20 cellular contexts compared by ENCODE assay signal in the genomic region with DNA sequence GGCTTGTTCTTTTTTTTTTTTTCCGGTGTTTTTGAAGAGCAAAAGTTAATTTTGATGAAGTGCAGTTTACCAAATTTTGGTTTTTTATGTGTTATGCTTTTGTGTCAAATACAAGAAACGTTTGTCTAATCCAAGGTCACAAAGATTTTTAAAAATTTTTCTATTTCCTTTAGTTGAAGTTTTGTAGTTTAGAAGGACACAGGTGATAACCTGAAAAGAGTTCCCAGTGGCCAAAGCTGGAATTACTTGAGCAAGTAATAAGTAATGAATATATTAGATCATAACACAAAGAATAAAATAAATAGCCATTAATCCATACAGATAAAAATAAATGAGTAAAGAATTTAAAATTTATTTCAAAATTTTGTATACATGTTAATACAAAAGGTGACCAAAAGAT.
DNase-seq lines count a peak whose midpoint lies in the region; ATAC-seq and TF ChIP-seq lines count a peak whose summit lies in the region.
"Had no signal": no experiment of that assay in that cellular context is flagged by ENCODE, and none has a peak within 500 bp of the region (broad histone marks: within the 10 kb centered on the region; RNA-seq: fewer than 3 reads in every experiment).

No MANE protein-coding gene starts in this region.

- DNase-seq in AG10803 (ENCODE audit: low read depth) (no peak), GM23248 (peak; percentile 7), SK-MEL-5 (ENCODE audit: low read depth, low spot score) (peak; percentile 15), kidney epithelial cell (ENCODE audit: low read depth) (no peak), SHP77 (lab: John Stamatoyannopoulos, UW) (no peak), mucosa of descending colon (no peak), GF-D8 (lab: John Stamatoyannopoulos, UW) (no peak), NCI-H82 treated with DMSO at 0.1 percent for 48 hours (lab: John Stamatoyannopoulos, UW; ENCODE audit: unreplicated experiment) (no peak)
- DNase-seq: activated CD4-positive, alpha-beta T cell treated with anti-CD3 and anti-CD28 coated beads, Interleukin-2, amount 50 U/mL, for 1 hour; activated CD8-positive, alpha-beta memory T cell treated with anti-CD3 and anti-CD28 coated beads, Interleukin-2, amount 50 U/mL, for 4 hours; body of pancreas; Caco-2; NCI-H187 treated with DMSO at 0.1 percent for 48 hours; NK-92 treated with Interleukin-12 subunit alpha and Interleukin-12 subunit beta, amount 100 ng/mL, for 24 hours; retina; Right ventricle myocardium superior; stimulated activated CD4-positive, alpha-beta T cell treated with anti-CD3 and anti-CD28 coated beads, Interleukin-15, amount 100 ng/mL, for 24 hours; T-helper 1 cell had no signal

- H3K27ac ChIP-seq in GM23248 = no peak overlapping the region
- H3K27ac ChIP-seq: body of pancreas, thoracic aorta had no signal

- H2AFZ ChIP-seq in GM23248 = no peak overlapping the region

- intact Hi-C loops in mucosa of descending colon (cut with DNase I, micrococcal nuclease) = no loop called here

- H3K36me3 ChIP-seq in GM23248 (ENCODE audit: low read depth) = peaks cover 20% of the 10 kb centered on the region
- H3K36me3 ChIP-seq in kidney epithelial cell (ENCODE audit: control insufficient read depth, insufficient read depth, low read length) = no peaks in the 10 kb centered on the region
- no peaks in the 10 kb centered on the region for H3K36me3 ChIP-seq in mucosa of descending colon (ENCODE audit: low read depth)

- H3K9ac ChIP-seq in GM23248 = no peak overlapping the region

- H3K4me1 ChIP-seq in GM23248 (ENCODE audit: insufficient read depth) (peaks cover 38% of the 10 kb centered on the region), mucosa of descending colon (ENCODE audit: low read depth) (no peaks in the 10 kb centered on the region)
- H3K4me1 ChIP-seq: body of pancreas had no signal

- H4K20me1 ChIP-seq in GM23248 (ENCODE audit: insufficient read depth) = no peaks in the 10 kb centered on the region

- in situ Hi-C loops in GM23248 (cut with MboI) = no loop called here
- in situ Hi-C loops in SK-MEL-5 (cut with HindIII; ENCODE audit: low pct_unique_long_range_greater_than_20kb, low sequenced_read_pairs) = no loop called here

- H3K9me3 ChIP-seq in GM23248 (ENCODE audit: low read depth) = no peaks in the 10 kb centered on the region
- H3K9me3 ChIP-seq in mucosa of descending colon = no peaks in the 10 kb centered on the region
- H3K9me3 ChIP-seq: body of pancreas, Caco-2, thoracic aorta had no signal

- H3K4me3 ChIP-seq in AG10803 (ENCODE audit: low read length) = no peak overlapping the region
- no peak overlapping the region for H3K4me3 ChIP-seq in GM23248
- H3K4me3 ChIP-seq in kidney epithelial cell (ENCODE audit: low read depth, low read length) = no peak overlapping the region
- H3K4me3 ChIP-seq in mucosa of descending colon = no peak overlapping the region
- H3K4me3 ChIP-seq: body of pancreas, thoracic aorta had no signal

- 95 to 96% methylated on average over 2 of the region's 2 CpGs for WGBS in GM23248 (ENCODE audit: low coverage in 1 of 2, low lambda C conversion rate in 2 of 2, missing lambda C conversion rate in 2 of 2), 2 experiments

- H3K4me2 ChIP-seq in GM23248 (ENCODE audit: unreplicated experiment) = no peak overlapping the region

- no peaks in the 10 kb centered on the region for H3K79me2 ChIP-seq in GM23248 (ENCODE audit: insufficient read depth)

- H3K27me3 ChIP-seq in GM23248 (replicated peaks; ENCODE audit: insufficient read depth) = no peaks in the 10 kb centered on the region
- H3K27me3 ChIP-seq in kidney epithelial cell (ENCODE audit: control insufficient read depth, insufficient read depth, low read length) = no peaks in the 10 kb centered on the region
- H3K27me3 ChIP-seq: body of pancreas had no signal

- H3F3A ChIP-seq in GM23248 (ENCODE audit: insufficient read depth) = peaks cover 32% of the 10 kb centered on the region

- ATAC-seq in mucosa of descending colon = no peak
- ATAC-seq: body of pancreas, left lobe of liver had no signal

- peak; percentile 22 for TF ChIP-seq CTCF in AG10803 (conservative IDR thresholded peaks at IDR 0.05; ENCODE audit: low read length)
- TF ChIP-seq CTCF in kidney epithelial cell (IDR thresholded peaks at IDR 0.05; ENCODE audit: insufficient read depth, low read length, poor library complexity, severe bottlenecking) = peak; percentile 8
- no peak for TF ChIP-seq CTCF in mucosa of descending colon (IDR thresholded peaks at IDR 0.05)

- no peaks in the 10 kb centered on the region for H3K9me2 ChIP-seq in GM23248 (ENCODE audit: insufficient read depth)

Comparison
In these comparisons a context has a peak if more than half of its experiments do, and no peak if none do; other contexts are left out.
1. DNase-seq: peak in GM23248 (single experiment) and SK-MEL-5 (single experiment); none in AG10803 (single experiment), kidney epithelial cell (single experiment), SHP77 (0 of 2), mucosa of descending colon (0 of 3), GF-D8 (single experiment) and NCI-H82 treated with DMSO at 0.1 percent for 48 hours (single experiment).